Comparison of ENCODE assay signal across 1 cellular context in the genomic region with DNA sequence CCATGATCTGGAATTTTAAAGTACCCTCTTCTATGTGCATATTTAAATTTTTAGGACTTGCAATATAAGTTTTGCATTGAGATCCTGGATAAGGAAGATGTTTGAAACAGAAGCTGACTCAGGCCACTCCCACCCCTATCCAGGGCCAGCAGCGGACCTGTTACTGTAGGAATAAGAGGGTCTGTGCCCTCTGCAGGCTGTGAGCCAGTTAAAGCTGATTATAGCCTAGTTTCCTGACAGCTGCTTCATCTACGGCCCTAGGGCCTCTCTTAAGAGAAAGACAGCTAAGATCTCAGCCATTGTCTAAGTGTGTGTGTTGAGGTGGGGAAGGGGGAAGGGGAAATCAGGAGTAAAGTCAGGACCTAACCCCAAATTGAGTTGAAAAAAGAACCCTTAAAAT.
TF ChIP-seq lines count a peak whose summit lies in the region.

No MANE protein-coding gene starts in this region.

TF ChIP-seq in WTC11, 78 proteins besides CTCF, POLR2A, EP300 and RAD21 (continued from another document):
- TF ChIP-seq, protein P1, sequence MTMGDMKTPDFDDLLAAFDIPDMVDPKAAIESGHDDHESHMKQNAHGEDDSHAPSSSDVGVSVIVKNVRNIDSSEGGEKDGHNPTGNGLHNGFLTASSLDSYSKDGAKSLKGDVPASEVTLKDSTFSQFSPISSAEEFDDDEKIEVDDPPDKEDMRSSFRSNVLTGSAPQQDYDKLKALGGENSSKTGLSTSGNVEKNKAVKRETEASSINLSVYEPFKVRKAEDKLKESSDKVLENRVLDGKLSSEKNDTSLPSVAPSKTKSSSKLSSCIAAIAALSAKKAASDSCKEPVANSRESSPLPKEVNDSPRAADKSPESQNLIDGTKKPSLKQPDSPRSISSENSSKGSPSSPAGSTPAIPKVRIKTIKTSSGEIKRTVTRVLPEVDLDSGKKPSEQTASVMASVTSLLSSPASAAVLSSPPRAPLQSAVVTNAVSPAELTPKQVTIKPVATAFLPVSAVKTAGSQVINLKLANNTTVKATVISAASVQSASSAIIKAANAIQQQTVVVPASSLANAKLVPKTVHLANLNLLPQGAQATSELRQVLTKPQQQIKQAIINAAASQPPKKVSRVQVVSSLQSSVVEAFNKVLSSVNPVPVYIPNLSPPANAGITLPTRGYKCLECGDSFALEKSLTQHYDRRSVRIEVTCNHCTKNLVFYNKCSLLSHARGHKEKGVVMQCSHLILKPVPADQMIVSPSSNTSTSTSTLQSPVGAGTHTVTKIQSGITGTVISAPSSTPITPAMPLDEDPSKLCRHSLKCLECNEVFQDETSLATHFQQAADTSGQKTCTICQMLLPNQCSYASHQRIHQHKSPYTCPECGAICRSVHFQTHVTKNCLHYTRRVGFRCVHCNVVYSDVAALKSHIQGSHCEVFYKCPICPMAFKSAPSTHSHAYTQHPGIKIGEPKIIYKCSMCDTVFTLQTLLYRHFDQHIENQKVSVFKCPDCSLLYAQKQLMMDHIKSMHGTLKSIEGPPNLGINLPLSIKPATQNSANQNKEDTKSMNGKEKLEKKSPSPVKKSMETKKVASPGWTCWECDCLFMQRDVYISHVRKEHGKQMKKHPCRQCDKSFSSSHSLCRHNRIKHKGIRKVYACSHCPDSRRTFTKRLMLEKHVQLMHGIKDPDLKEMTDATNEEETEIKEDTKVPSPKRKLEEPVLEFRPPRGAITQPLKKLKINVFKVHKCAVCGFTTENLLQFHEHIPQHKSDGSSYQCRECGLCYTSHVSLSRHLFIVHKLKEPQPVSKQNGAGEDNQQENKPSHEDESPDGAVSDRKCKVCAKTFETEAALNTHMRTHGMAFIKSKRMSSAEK (CRISPR knock-in tag; IDR thresholded peaks at IDR 0.05; ENCODE audit: borderline replicate concordance), result no peak
- TF ChIP-seq ATF6 (CRISPR knock-in tag; IDR thresholded peaks at IDR 0.05) (no peak), TCF7 (CRISPR knock-in tag; IDR thresholded peaks at IDR 0.05; ENCODE audit: low read depth) (no peak)
- TF ChIP-seq, protein P2, sequence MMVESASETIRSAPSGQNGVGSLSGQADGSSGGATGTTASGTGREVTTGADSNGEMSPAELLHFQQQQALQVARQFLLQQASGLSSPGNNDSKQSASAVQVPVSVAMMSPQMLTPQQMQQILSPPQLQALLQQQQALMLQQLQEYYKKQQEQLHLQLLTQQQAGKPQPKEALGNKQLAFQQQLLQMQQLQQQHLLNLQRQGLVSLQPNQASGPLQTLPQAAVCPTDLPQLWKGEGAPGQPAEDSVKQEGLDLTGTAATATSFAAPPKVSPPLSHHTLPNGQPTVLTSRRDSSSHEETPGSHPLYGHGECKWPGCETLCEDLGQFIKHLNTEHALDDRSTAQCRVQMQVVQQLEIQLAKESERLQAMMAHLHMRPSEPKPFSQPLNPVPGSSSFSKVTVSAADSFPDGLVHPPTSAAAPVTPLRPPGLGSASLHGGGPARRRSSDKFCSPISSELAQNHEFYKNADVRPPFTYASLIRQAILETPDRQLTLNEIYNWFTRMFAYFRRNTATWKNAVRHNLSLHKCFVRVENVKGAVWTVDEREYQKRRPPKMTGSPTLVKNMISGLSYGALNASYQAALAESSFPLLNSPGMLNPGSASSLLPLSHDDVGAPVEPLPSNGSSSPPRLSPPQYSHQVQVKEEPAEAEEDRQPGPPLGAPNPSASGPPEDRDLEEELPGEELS (CRISPR knock-in tag; IDR thresholded peaks at IDR 0.05), result no peak
